In the genomic region with DNA sequence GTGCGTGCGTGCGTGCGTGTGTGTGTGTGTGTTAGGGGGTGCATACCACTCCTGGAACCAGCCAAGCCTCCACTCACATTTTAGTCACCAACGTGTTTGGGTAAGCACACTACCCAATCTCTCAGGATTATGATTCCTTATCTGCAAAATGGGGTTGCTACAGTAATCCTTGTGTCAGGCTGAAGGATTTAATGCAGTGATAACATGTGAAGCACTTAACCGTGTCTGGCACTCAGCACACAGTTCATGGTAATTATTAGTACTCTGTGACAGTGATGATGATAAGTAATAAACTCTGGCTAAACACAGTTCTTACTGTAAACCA, we compare ENCODE assay signal across 9 cellular contexts. TPM values are rescaled to one million over a fixed set of nuclear protein-coding genes. Genes with fewer than 3 reads are reported as not detected.
DNase-seq lines count a peak whose midpoint lies in the region; ATAC-seq and TF ChIP-seq lines count a peak whose summit lies in the region.
"Had no signal": no experiment of that assay in that cellular context is flagged by ENCODE, and none has a peak within 500 bp of the region (broad histone marks: within the 10 kb centered on the region; RNA-seq: fewer than 3 reads in every experiment).

No MANE protein-coding gene starts in this region.

- no peaks in the 10 kb centered on the region for H3K9me2 ChIP-seq in GM23338 (ENCODE audit: insufficient read depth)

- H3K9me3 Mint-ChIP-seq in GM23338 (no peaks in the 10 kb centered on the region), neural progenitor cell (no peaks in the 10 kb centered on the region)
- H3K9me3 Mint-ChIP-seq: CD4-positive, alpha-beta T cell had no signal

- no peak for ATAC-seq in GM23338

- H3K4me2 ChIP-seq in GM23338, result no peak overlapping the region
- no peak overlapping the region for H3K4me2 ChIP-seq in osteoblast (ENCODE audit: insufficient read depth, low read length)
- no peak overlapping the region for H3K4me2 ChIP-seq in neural progenitor cell

- H3K4me1 Mint-ChIP-seq in GM23338 (peaks cover 24% of the 10 kb centered on the region), neural progenitor cell (peaks cover 7% of the 10 kb centered on the region)

- H3K27ac ChIP-seq in GM23338 (ENCODE audit: low read depth) (no peak overlapping the region), cingulate gyrus (ENCODE audit: low read depth, low read length) (peak overlapping the region; percentile 25), osteoblast (ENCODE audit: low read depth, low read length) (peak overlapping the region; percentile 34), neural progenitor cell (no peak overlapping the region)

- H3K27ac Mint-ChIP-seq in GM23338, result peak overlapping the region; percentile 69; the same call in 1 of the 2 replicates
- H3K27ac Mint-ChIP-seq in neural progenitor cell, result no peak overlapping the region

- peaks cover 78% of the 10 kb centered on the region for H3K36me3 Mint-ChIP-seq in GM23338 (ENCODE audit: low read depth)
- H3K36me3 Mint-ChIP-seq in neural progenitor cell, result peaks cover 11% of the 10 kb centered on the region

- H3K36me3 ChIP-seq in GM23338 (ENCODE audit: insufficient read depth) (peaks cover 51% of the 10 kb centered on the region; the same call in 1 of the 2 replicates), NT2/D1 (ENCODE audit: insufficient read depth, insufficient read length, low read length) (peaks cover 81% of the 10 kb centered on the region), osteoblast (ENCODE audit: insufficient read depth, low read length) (peaks cover 60% of the 10 kb centered on the region), neural progenitor cell (peaks cover 11% of the 10 kb centered on the region)

- H3K79me2 ChIP-seq in GM23338 (replicated peaks; ENCODE audit: insufficient read depth) (peaks cover 7% of the 10 kb centered on the region; the same call in 1 of the 2 replicates), osteoblast (ENCODE audit: insufficient read depth, low read length) (no peaks in the 10 kb centered on the region), neural progenitor cell (ENCODE audit: low read depth) (no peaks in the 10 kb centered on the region)

- H2AFZ ChIP-seq in GM23338 (no peak overlapping the region), osteoblast (ENCODE audit: low read length) (no peak overlapping the region), neural progenitor cell (replicated peaks) (no peak overlapping the region)

- H3K4me1 ChIP-seq in GM23338 (ENCODE audit: insufficient read depth), result 0 out of 2 replicates have a peak, but pooled peaks cover 11% of the 10 kb centered on the region
- H3K4me1 ChIP-seq in NT2/D1 (ENCODE audit: insufficient read depth, insufficient read length), result no peaks in the 10 kb centered on the region
- peaks cover 19% of the 10 kb centered on the region for H3K4me1 ChIP-seq in osteoblast (ENCODE audit: insufficient read depth, low read length)
- H3K4me1 ChIP-seq in neural progenitor cell, result no peaks in the 10 kb centered on the region

- DNase-seq in GM23338 (ENCODE audit: low spot score) (no peak), NT2/D1 (ENCODE audit: low read depth, low spot score) (no peak), osteoblast (ENCODE audit: insufficient read length, low spot score, missing footprints) (no peak), NCI-H187 treated with DMSO at 0.1 percent for 48 hours (lab: John Stamatoyannopoulos, UW) (no peak), neural progenitor cell (ENCODE audit: low spot score) (no peak)
- no peak for DNase-seq in activated naive CD4-positive, alpha-beta T cell treated with Interleukin-2 at 50 U/mL for 16 hours

- H3F3A ChIP-seq in GM23338 (replicated peaks; ENCODE audit: low read depth) (no peaks in the 10 kb centered on the region), neural progenitor cell (ENCODE audit: low read depth) (peaks cover 6% of the 10 kb centered on the region)

- H3K27me3 Mint-ChIP-seq in GM23338 (ENCODE audit: insufficient read depth, low read depth, poor library complexity), result peaks cover 3% of the 10 kb centered on the region
- H3K27me3 Mint-ChIP-seq in neural progenitor cell (ENCODE audit: insufficient read depth, low read depth), result no peaks in the 10 kb centered on the region

- no peak overlapping the region for H3K4me3 Mint-ChIP-seq in GM23338
- H3K4me3 Mint-ChIP-seq in neural progenitor cell, result no peak overlapping the region
- H3K4me3 Mint-ChIP-seq: CD4-positive, alpha-beta T cell had no signal

- H3K4me3 ChIP-seq in GM23338, result no peak overlapping the region
- no peak overlapping the region for H3K4me3 ChIP-seq in NT2/D1 (ENCODE audit: insufficient read length, low read depth)
- H3K4me3 ChIP-seq in osteoblast (ENCODE audit: insufficient read depth, low read length), result no peak overlapping the region
- H3K4me3 ChIP-seq in neural progenitor cell, result no peak overlapping the region
- H3K4me3 ChIP-seq: Peyer's patch had no signal

- TF ChIP-seq CTCF in GM23338 (conservative IDR thresholded peaks at IDR 0.05; ENCODE audit: low read depth in 2 of 2) (no peak), osteoblast (IDR thresholded peaks at IDR 0.05; ENCODE audit: extremely low read depth, low read depth, low read length) (no peak), neural progenitor cell (IDR thresholded peaks at IDR 0.05) (no peak)

- H3K9me3 ChIP-seq in NT2/D1 (ENCODE audit: insufficient read depth, low read length) (no peaks in the 10 kb centered on the region), osteoblast (ENCODE audit: low read depth, low read length) (no peaks in the 10 kb centered on the region), neural progenitor cell (ENCODE audit: low read depth) (no peaks in the 10 kb centered on the region)
- H3K9me3 ChIP-seq: Peyer's patch had no signal

- H3K9ac ChIP-seq in NT2/D1 (ENCODE audit: insufficient read length, low read depth) (peak overlapping the region; percentile 9), neural progenitor cell (no peak overlapping the region)

- H3K27me3 ChIP-seq in GM23338 (ENCODE audit: insufficient read depth), result no peaks in the 10 kb centered on the region
- H3K27me3 ChIP-seq in NT2/D1 (ENCODE audit: insufficient read depth, insufficient read length), result no peaks in the 10 kb centered on the region
- H3K27me3 ChIP-seq in osteoblast (ENCODE audit: insufficient read depth, low read length), result no peaks in the 10 kb centered on the region
- no peaks in the 10 kb centered on the region for H3K27me3 ChIP-seq in neural progenitor cell
- H3K27me3 ChIP-seq: Peyer's patch had no signal

- no peaks in the 10 kb centered on the region for H4K20me1 ChIP-seq in GM23338 (replicated peaks; ENCODE audit: insufficient read depth)
- peaks cover 4% of the 10 kb centered on the region for H4K20me1 ChIP-seq in osteoblast (ENCODE audit: insufficient read depth, low read length)
- peaks cover 4% of the 10 kb centered on the region for H4K20me1 ChIP-seq in neural progenitor cell (ENCODE audit: low read depth)

TF ChIP-seq in GM23338, 12 proteins besides CTCF, POLR2A, EP300 and RAD21 (continues in another document):
- TF ChIP-seq CREB1 (CRISPR knock-in tag; IDR thresholded peaks at IDR 0.05; ENCODE audit: low read depth), result no peak

RNA-seq across cellular contexts. Expression of a gene that starts 57.3 kb away (rescaled TPM):
- total RNA-seq in GM23338 (2014; rRNA removed; shearing (Covaris generic)), result not detected in 2 replicates
- not detected in 2 replicates for polyA plus RNA-seq in GM23338 (2016; fragmentation: Nextera tagmentation; extraction: Ambion mirVana)
- total RNA-seq in osteoblast, result not detected in 2 replicates
- not detected in 2 replicates for total RNA-seq in neural progenitor cell (ENCODE audit: low replicate concordance)
- total RNA-seq: CD4-positive, alpha-beta T cell; Peyer's patch had no signal

RNA-seq across cellular contexts. Expression of a gene that starts 59.5 kb away (rescaled TPM):
- not detected in 2 replicates for total RNA-seq in GM23338 (2014; rRNA removed; shearing (Covaris generic))
- not detected in 2 replicates for polyA plus RNA-seq in GM23338 (2016; fragmentation: Nextera tagmentation; extraction: Ambion mirVana)
- total RNA-seq in osteoblast (not detected in 2 replicates), neural progenitor cell (ENCODE audit: low replicate concordance) (not detected in 2 replicates)
- total RNA-seq: CD4-positive, alpha-beta T cell; Peyer's patch had no signal

Comparison
In these comparisons a context has a peak if more than half of its experiments do, and no peak if none do; other contexts are left out.
1. H3K27ac ChIP-seq: peak in cingulate gyrus (single experiment) and osteoblast (single experiment); none in GM23338 (single experiment) and neural progenitor cell (single experiment).